1 cellular context compared by ENCODE assay signal in genomic region chr6:122789078-122789861, GRCh38.
TF ChIP-seq lines count a peak whose summit lies in the region.

SMPDL3A (plus strand) TSS chr6:122789258; CDS start chr6:122789347, 89 bp downstream.

TF ChIP-seq in K562, 482 proteins besides CTCF, POLR2A, EP300 and RAD21 (continued from another document and continues in another):
- TF ChIP-seq, protein P1, sequence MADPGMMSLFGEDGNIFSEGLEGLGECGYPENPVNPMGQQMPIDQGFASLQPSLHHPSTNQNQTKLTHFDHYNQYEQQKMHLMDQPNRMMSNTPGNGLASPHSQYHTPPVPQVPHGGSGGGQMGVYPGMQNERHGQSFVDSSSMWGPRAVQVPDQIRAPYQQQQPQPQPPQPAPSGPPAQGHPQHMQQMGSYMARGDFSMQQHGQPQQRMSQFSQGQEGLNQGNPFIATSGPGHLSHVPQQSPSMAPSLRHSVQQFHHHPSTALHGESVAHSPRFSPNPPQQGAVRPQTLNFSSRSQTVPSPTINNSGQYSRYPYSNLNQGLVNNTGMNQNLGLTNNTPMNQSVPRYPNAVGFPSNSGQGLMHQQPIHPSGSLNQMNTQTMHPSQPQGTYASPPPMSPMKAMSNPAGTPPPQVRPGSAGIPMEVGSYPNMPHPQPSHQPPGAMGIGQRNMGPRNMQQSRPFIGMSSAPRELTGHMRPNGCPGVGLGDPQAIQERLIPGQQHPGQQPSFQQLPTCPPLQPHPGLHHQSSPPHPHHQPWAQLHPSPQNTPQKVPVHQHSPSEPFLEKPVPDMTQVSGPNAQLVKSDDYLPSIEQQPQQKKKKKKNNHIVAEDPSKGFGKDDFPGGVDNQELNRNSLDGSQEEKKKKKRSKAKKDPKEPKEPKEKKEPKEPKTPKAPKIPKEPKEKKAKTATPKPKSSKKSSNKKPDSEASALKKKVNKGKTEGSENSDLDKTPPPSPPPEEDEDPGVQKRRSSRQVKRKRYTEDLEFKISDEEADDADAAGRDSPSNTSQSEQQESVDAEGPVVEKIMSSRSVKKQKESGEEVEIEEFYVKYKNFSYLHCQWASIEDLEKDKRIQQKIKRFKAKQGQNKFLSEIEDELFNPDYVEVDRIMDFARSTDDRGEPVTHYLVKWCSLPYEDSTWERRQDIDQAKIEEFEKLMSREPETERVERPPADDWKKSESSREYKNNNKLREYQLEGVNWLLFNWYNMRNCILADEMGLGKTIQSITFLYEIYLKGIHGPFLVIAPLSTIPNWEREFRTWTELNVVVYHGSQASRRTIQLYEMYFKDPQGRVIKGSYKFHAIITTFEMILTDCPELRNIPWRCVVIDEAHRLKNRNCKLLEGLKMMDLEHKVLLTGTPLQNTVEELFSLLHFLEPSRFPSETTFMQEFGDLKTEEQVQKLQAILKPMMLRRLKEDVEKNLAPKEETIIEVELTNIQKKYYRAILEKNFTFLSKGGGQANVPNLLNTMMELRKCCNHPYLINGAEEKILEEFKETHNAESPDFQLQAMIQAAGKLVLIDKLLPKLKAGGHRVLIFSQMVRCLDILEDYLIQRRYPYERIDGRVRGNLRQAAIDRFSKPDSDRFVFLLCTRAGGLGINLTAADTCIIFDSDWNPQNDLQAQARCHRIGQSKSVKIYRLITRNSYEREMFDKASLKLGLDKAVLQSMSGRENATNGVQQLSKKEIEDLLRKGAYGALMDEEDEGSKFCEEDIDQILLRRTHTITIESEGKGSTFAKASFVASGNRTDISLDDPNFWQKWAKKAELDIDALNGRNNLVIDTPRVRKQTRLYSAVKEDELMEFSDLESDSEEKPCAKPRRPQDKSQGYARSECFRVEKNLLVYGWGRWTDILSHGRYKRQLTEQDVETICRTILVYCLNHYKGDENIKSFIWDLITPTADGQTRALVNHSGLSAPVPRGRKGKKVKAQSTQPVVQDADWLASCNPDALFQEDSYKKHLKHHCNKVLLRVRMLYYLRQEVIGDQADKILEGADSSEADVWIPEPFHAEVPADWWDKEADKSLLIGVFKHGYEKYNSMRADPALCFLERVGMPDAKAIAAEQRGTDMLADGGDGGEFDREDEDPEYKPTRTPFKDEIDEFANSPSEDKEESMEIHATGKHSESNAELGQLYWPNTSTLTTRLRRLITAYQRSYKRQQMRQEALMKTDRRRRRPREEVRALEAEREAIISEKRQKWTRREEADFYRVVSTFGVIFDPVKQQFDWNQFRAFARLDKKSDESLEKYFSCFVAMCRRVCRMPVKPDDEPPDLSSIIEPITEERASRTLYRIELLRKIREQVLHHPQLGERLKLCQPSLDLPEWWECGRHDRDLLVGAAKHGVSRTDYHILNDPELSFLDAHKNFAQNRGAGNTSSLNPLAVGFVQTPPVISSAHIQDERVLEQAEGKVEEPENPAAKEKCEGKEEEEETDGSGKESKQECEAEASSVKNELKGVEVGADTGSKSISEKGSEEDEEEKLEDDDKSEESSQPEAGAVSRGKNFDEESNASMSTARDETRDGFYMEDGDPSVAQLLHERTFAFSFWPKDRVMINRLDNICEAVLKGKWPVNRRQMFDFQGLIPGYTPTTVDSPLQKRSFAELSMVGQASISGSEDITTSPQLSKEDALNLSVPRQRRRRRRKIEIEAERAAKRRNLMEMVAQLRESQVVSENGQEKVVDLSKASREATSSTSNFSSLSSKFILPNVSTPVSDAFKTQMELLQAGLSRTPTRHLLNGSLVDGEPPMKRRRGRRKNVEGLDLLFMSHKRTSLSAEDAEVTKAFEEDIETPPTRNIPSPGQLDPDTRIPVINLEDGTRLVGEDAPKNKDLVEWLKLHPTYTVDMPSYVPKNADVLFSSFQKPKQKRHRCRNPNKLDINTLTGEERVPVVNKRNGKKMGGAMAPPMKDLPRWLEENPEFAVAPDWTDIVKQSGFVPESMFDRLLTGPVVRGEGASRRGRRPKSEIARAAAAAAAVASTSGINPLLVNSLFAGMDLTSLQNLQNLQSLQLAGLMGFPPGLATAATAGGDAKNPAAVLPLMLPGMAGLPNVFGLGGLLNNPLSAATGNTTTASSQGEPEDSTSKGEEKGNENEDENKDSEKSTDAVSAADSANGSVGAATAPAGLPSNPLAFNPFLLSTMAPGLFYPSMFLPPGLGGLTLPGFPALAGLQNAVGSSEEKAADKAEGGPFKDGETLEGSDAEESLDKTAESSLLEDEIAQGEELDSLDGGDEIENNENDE (IDR thresholded peaks at IDR 0.05; ENCODE audit: low read depth, low read length), result no peak
- TF ChIP-seq ZNF316 (IDR thresholded peaks at IDR 0.05), result no peak
- no peak for TF ChIP-seq NFRKB (IDR thresholded peaks at IDR 0.05; ENCODE audit: low read depth)
- 0 out of 2 replicates have a peak, but pooled peaks have one; percentile 30 for TF ChIP-seq RNF2 (IDR thresholded peaks at IDR 0.05)
- peak; percentile 39; the same call in 1 of the 2 replicates for TF ChIP-seq NCOA6 (IDR thresholded peaks at IDR 0.05)
- peak; percentile 58; the same call in 1 of the 2 replicates for TF ChIP-seq ZBTB7A (IDR thresholded peaks at IDR 0.05; ENCODE audit: borderline replicate concordance, control insufficient read depth, low read depth, low read length)
- peak; percentile 46; the same call in 1 of the 2 replicates for TF ChIP-seq FOSL1 (tag; conservative IDR thresholded peaks at IDR 0.05)
- TF ChIP-seq ZKSCAN8 (CRISPR knock-in tag; IDR thresholded peaks at IDR 0.05), result no peak
- peak; percentile 28; the same call in 1 of the 2 replicates for TF ChIP-seq EGR1 (conservative IDR thresholded peaks at IDR 0.05)
- peak; percentile 21; the same call in 1 of the 2 replicates for TF ChIP-seq TEAD4 (IDR thresholded peaks at IDR 0.05; ENCODE audit: low read length)
- TF ChIP-seq TEAD4 (CRISPR knock-in tag; IDR thresholded peaks at IDR 0.05; ENCODE audit: borderline replicate concordance), result no peak
- TF ChIP-seq, protein P2, sequence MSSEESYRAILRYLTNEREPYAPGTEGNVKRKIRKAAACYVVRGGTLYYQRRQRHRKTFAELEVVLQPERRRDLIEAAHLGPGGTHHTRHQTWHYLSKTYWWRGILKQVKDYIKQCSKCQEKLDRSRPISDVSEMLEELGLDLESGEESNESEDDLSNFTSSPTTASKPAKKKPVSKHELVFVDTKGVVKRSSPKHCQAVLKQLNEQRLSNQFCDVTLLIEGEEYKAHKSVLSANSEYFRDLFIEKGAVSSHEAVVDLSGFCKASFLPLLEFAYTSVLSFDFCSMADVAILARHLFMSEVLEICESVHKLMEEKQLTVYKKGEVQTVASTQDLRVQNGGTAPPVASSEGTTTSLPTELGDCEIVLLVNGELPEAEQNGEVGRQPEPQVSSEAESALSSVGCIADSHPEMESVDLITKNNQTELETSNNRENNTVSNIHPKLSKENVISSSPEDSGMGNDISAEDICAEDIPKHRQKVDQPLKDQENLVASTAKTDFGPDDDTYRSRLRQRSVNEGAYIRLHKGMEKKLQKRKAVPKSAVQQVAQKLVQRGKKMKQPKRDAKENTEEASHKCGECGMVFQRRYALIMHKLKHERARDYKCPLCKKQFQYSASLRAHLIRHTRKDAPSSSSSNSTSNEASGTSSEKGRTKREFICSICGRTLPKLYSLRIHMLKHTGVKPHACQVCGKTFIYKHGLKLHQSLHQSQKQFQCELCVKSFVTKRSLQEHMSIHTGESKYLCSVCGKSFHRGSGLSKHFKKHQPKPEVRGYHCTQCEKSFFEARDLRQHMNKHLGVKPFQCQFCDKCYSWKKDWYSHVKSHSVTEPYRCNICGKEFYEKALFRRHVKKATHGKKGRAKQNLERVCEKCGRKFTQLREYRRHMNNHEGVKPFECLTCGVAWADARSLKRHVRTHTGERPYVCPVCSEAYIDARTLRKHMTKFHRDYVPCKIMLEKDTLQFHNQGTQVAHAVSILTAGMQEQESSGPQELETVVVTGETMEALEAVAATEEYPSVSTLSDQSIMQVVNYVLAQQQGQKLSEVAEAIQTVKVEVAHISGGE (CRISPR knock-in tag; IDR thresholded peaks at IDR 0.05), result peak in 2 of 3 experiments; percentile 55 to 76; a peak in 3 of 6 replicates
- TF ChIP-seq POLR2G (IDR thresholded peaks at IDR 0.05; ENCODE audit: low read depth, low read length), result peak; percentile 79
- TF ChIP-seq, protein P3, sequence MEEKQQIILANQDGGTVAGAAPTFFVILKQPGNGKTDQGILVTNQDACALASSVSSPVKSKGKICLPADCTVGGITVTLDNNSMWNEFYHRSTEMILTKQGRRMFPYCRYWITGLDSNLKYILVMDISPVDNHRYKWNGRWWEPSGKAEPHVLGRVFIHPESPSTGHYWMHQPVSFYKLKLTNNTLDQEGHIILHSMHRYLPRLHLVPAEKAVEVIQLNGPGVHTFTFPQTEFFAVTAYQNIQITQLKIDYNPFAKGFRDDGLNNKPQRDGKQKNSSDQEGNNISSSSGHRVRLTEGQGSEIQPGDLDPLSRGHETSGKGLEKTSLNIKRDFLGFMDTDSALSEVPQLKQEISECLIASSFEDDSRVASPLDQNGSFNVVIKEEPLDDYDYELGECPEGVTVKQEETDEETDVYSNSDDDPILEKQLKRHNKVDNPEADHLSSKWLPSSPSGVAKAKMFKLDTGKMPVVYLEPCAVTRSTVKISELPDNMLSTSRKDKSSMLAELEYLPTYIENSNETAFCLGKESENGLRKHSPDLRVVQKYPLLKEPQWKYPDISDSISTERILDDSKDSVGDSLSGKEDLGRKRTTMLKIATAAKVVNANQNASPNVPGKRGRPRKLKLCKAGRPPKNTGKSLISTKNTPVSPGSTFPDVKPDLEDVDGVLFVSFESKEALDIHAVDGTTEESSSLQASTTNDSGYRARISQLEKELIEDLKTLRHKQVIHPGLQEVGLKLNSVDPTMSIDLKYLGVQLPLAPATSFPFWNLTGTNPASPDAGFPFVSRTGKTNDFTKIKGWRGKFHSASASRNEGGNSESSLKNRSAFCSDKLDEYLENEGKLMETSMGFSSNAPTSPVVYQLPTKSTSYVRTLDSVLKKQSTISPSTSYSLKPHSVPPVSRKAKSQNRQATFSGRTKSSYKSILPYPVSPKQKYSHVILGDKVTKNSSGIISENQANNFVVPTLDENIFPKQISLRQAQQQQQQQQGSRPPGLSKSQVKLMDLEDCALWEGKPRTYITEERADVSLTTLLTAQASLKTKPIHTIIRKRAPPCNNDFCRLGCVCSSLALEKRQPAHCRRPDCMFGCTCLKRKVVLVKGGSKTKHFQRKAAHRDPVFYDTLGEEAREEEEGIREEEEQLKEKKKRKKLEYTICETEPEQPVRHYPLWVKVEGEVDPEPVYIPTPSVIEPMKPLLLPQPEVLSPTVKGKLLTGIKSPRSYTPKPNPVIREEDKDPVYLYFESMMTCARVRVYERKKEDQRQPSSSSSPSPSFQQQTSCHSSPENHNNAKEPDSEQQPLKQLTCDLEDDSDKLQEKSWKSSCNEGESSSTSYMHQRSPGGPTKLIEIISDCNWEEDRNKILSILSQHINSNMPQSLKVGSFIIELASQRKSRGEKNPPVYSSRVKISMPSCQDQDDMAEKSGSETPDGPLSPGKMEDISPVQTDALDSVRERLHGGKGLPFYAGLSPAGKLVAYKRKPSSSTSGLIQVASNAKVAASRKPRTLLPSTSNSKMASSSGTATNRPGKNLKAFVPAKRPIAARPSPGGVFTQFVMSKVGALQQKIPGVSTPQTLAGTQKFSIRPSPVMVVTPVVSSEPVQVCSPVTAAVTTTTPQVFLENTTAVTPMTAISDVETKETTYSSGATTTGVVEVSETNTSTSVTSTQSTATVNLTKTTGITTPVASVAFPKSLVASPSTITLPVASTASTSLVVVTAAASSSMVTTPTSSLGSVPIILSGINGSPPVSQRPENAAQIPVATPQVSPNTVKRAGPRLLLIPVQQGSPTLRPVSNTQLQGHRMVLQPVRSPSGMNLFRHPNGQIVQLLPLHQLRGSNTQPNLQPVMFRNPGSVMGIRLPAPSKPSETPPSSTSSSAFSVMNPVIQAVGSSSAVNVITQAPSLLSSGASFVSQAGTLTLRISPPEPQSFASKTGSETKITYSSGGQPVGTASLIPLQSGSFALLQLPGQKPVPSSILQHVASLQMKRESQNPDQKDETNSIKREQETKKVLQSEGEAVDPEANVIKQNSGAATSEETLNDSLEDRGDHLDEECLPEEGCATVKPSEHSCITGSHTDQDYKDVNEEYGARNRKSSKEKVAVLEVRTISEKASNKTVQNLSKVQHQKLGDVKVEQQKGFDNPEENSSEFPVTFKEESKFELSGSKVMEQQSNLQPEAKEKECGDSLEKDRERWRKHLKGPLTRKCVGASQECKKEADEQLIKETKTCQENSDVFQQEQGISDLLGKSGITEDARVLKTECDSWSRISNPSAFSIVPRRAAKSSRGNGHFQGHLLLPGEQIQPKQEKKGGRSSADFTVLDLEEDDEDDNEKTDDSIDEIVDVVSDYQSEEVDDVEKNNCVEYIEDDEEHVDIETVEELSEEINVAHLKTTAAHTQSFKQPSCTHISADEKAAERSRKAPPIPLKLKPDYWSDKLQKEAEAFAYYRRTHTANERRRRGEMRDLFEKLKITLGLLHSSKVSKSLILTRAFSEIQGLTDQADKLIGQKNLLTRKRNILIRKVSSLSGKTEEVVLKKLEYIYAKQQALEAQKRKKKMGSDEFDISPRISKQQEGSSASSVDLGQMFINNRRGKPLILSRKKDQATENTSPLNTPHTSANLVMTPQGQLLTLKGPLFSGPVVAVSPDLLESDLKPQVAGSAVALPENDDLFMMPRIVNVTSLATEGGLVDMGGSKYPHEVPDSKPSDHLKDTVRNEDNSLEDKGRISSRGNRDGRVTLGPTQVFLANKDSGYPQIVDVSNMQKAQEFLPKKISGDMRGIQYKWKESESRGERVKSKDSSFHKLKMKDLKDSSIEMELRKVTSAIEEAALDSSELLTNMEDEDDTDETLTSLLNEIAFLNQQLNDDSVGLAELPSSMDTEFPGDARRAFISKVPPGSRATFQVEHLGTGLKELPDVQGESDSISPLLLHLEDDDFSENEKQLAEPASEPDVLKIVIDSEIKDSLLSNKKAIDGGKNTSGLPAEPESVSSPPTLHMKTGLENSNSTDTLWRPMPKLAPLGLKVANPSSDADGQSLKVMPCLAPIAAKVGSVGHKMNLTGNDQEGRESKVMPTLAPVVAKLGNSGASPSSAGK (IDR thresholded peaks at IDR 0.05), result peak; percentile 68
- TF ChIP-seq ZNF778 (CRISPR knock-in tag; IDR thresholded peaks at IDR 0.05), result no peak
- no peak for TF ChIP-seq NFXL1 (CRISPR knock-in tag; IDR thresholded peaks at IDR 0.05)
- TF ChIP-seq MTA3 (IDR thresholded peaks at IDR 0.05; ENCODE audit: borderline replicate concordance), result 0 out of 2 replicates have a peak, but pooled peaks have one; percentile 47
- TF ChIP-seq, protein P4, sequence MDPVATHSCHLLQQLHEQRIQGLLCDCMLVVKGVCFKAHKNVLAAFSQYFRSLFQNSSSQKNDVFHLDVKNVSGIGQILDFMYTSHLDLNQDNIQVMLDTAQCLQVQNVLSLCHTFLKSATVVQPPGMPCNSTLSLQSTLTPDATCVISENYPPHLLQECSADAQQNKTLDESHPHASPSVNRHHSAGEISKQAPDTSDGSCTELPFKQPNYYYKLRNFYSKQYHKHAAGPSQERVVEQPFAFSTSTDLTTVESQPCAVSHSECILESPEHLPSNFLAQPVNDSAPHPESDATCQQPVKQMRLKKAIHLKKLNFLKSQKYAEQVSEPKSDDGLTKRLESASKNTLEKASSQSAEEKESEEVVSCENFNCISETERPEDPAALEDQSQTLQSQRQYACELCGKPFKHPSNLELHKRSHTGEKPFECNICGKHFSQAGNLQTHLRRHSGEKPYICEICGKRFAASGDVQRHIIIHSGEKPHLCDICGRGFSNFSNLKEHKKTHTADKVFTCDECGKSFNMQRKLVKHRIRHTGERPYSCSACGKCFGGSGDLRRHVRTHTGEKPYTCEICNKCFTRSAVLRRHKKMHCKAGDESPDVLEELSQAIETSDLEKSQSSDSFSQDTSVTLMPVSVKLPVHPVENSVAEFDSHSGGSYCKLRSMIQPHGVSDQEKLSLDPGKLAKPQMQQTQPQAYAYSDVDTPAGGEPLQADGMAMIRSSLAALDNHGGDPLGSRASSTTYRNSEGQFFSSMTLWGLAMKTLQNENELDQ (CRISPR knock-in tag; IDR thresholded peaks at IDR 0.05; ENCODE audit: borderline replicate concordance), result no peak
- no peak for TF ChIP-seq ZEB2 (IDR thresholded peaks at IDR 0.05)
- TF ChIP-seq ZNF140 (CRISPR knock-in tag; IDR thresholded peaks at IDR 0.05), result no peak
- peak; percentile 74 for TF ChIP-seq CXXC5 (CRISPR knock-in tag; IDR thresholded peaks at IDR 0.05)
- TF ChIP-seq PHF8 (IDR thresholded peaks at IDR 0.05; ENCODE audit: borderline replicate concordance, low read length), result peak; percentile 56; the same call in 1 of the 2 replicates
- TF ChIP-seq IFI16 (CRISPR knock-in tag; IDR thresholded peaks at IDR 0.05), result no peak
- no peak for TF ChIP-seq ATF1 (CRISPR knock-in tag; IDR thresholded peaks at IDR 0.05)
- peak; percentile 50; the same call in 1 of the 2 replicates for TF ChIP-seq ATF1 (tag; IDR thresholded peaks at IDR 0.05)
